Comparison of ENCODE assay signal across 13 cellular contexts in the genomic region with DNA sequence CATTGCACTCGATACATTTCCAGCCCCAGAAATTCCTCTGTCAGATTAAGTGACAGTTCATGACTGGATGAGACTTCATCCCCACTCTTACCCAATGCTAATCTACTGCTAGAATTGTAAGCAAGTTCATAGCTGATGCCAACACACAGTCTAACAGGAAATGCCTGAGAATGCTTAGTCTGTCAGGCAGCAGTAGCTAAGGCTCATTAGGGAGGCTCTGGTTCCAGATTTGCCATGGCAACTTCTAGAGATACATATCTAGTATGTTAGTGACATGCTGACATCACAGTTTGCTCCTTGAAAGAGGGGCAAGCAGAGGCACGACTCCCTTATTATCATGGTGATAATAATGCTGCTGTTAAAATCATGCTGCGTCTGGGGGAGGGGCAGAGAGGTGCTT.
DNase-seq lines count a peak whose midpoint lies in the region; ATAC-seq and TF ChIP-seq lines count a peak whose summit lies in the region.
"Had no signal": no experiment of that assay in that cellular context is flagged by ENCODE, and none has a peak within 500 bp of the region (broad histone marks: within the 10 kb centered on the region; RNA-seq: fewer than 3 reads in every experiment).

No MANE protein-coding gene starts in this region.

- H3K9me3 ChIP-seq in A673 (ENCODE audit: low read depth, low read length, poor library complexity, severe bottlenecking) (no peaks in the 10 kb centered on the region), RWPE2 (ENCODE audit: severe bottlenecking) (no peaks in the 10 kb centered on the region)
- H3K9me3 ChIP-seq: left lung had no signal

- H3K27me3 ChIP-seq in A673 (replicated peaks; ENCODE audit: insufficient read depth, low read depth, low read length, poor library complexity), result no peaks in the 10 kb centered on the region
- no peaks in the 10 kb centered on the region for H3K27me3 ChIP-seq in RWPE2 (ENCODE audit: insufficient read depth, poor library complexity, severe bottlenecking)
- H3K27me3 ChIP-seq: left lung had no signal

- no TSS peak for BruUV-seq in A673 (replicated peaks; lab: Mats Ljungman, UMichigan)

- H3K4me3 ChIP-seq in A673 (ENCODE audit: low read depth, low read length, poor library complexity, severe bottlenecking), result no peak overlapping the region
- H3K4me3 ChIP-seq in RWPE2 (ENCODE audit: severe bottlenecking), result no peak overlapping the region
- H3K4me3 ChIP-seq in foreskin fibroblast (ENCODE audit: low read depth in 1 of 2, low read length in 2 of 2), result no peak overlapping the region
- H3K4me3 ChIP-seq: left lung had no signal

- DNase-seq in A673 (ENCODE audit: low spot score) (peak; percentile 97), HFFc6 (peak; percentile 87), RWPE2 (ENCODE audit: low spot score) (no peak), foreskin fibroblast (peak; percentile 47 to 58), glutamatergic neuron (no peak), GDM1 (lab: John Stamatoyannopoulos, UW) (no peak), NCI-H446 treated with DMSO at 0.1 percent for 48 hours (lab: John Stamatoyannopoulos, UW) (no peak)
- DNase-seq: activated T-cell treated with anti-CD3 and anti-CD28 coated beads, Interleukin-2, amount 50 U/mL, for 1 hour; left lung; NCI-H2107 had no signal

- ATAC-seq in RWPE2 (ENCODE audit: low read depth) (peak; percentile 70), GM19455 (IDR thresholded peaks at IDR 0.05; ENCODE audit: unreplicated experiment) (no peak)
- ATAC-seq: HepG2, left lung had no signal

- H3K4me1 ChIP-seq in A673 (ENCODE audit: insufficient read depth, low read length, poor library complexity, severe bottlenecking) (peaks cover 15% of the 10 kb centered on the region), RWPE2 (ENCODE audit: insufficient read depth, poor library complexity, severe bottlenecking) (no peaks in the 10 kb centered on the region)
- H3K4me1 ChIP-seq: left lung had no signal

- TF ChIP-seq CTCF in A673 (conservative IDR thresholded peaks at IDR 0.05; ENCODE audit: low read depth, low read length), result no peak
- TF ChIP-seq CTCF in HFFc6 (IDR thresholded peaks at IDR 0.05), result no peak
- TF ChIP-seq CTCF in RWPE2 (IDR thresholded peaks at IDR 0.05; ENCODE audit: poor library complexity, severe bottlenecking), result no peak
- no peak for TF ChIP-seq CTCF in foreskin fibroblast (IDR thresholded peaks at IDR 0.05; ENCODE audit: low read depth, low read length)
- no peak for TF ChIP-seq CTCF in glutamatergic neuron (IDR thresholded peaks at IDR 0.05; ENCODE audit: partially characterized antibody, unreplicated experiment)

- no peak overlapping the region for H3K4me3 Mint-ChIP-seq in HFFc6
- no peak overlapping the region for H3K4me3 Mint-ChIP-seq in glutamatergic neuron (ENCODE audit: unreplicated experiment)
- H3K4me3 Mint-ChIP-seq: brain had no signal

- H3K27ac Mint-ChIP-seq in HFFc6 (no peak overlapping the region), glutamatergic neuron (ENCODE audit: unreplicated experiment) (no peak overlapping the region)
- H3K27ac Mint-ChIP-seq: brain had no signal

- peaks cover 3% of the 10 kb centered on the region; the same call in 1 of the 2 replicates for H3K27me3 Mint-ChIP-seq in HFFc6 (ENCODE audit: insufficient read depth)
- no peaks in the 10 kb centered on the region for H3K27me3 Mint-ChIP-seq in glutamatergic neuron (ENCODE audit: unreplicated experiment)
- H3K27me3 Mint-ChIP-seq: brain had no signal

- CTCF ChIA-PET in A673 (lab: Charles Lee), result no interaction called here

- H3K9me3 Mint-ChIP-seq in HFFc6 (no peaks in the 10 kb centered on the region), glutamatergic neuron (ENCODE audit: unreplicated experiment) (no peaks in the 10 kb centered on the region)

- H3K36me3 Mint-ChIP-seq in HFFc6 (ENCODE audit: low read depth) (no peaks in the 10 kb centered on the region), glutamatergic neuron (ENCODE audit: unreplicated experiment) (peaks cover 6% of the 10 kb centered on the region)
- H3K36me3 Mint-ChIP-seq: brain had no signal

- H3K36me3 ChIP-seq in A673 (ENCODE audit: insufficient read depth, low read length, poor library complexity, severe bottlenecking) (no peaks in the 10 kb centered on the region), RWPE2 (ENCODE audit: low read depth) (no peaks in the 10 kb centered on the region)
- H3K36me3 ChIP-seq: left lung had no signal

- H3K27ac ChIP-seq in A673 (ENCODE audit: low read depth, low read length, poor library complexity, severe bottlenecking), result peak overlapping the region; percentile 71
- H3K27ac ChIP-seq in RWPE2 (ENCODE audit: poor library complexity, severe bottlenecking), result no peak overlapping the region
- H3K27ac ChIP-seq: left lung had no signal

- POLR2A ChIA-PET in A673 (lab: Charles Lee; ENCODE audit: low non-redundant PET), result interaction anchor here (0.6 kb wide), 1 partner anchor 297 kb away, joined by 3 read pairs; no protein-coding TSS in a partner anchor

- H3K4me1 Mint-ChIP-seq in HFFc6 (ENCODE audit: low read depth) (peaks cover 13% of the 10 kb centered on the region), glutamatergic neuron (ENCODE audit: low read depth, unreplicated experiment) (peaks cover 10% of the 10 kb centered on the region)

- intact Hi-C loops in A673 (cut with micrococcal nuclease; ENCODE audit: unreplicated experiment), result loop anchor here (5.0 to 10.0 kb wide), 2 partner anchors 174 to 438 kb away; no protein-coding TSS in a partner anchor

Comparison
In these comparisons a context has a peak if more than half of its experiments do, and no peak if none do; other contexts are left out.
1. DNase-seq: peak in A673 (single experiment), HFFc6 (single experiment) and foreskin fibroblast (2 of 2); none in RWPE2 (single experiment), glutamatergic neuron (single experiment), GDM1 (single experiment) and NCI-H446 treated with DMSO at 0.1 percent for 48 hours (single experiment).